31 cellular contexts compared by ENCODE assay signal in genomic region chr4:114945616-114946015, GRCh38.
"Had no signal": no experiment of that assay in that cellular context is flagged by ENCODE, and none has a peak within 500 bp of the region (broad histone marks: within the 10 kb centered on the region; RNA-seq: fewer than 3 reads in every experiment).

No MANE protein-coding gene starts in this region.

- H3K9me3 ChIP-seq: adrenal gland, ascending aorta, body of pancreas, breast epithelium had no signal

- DNase-seq: activated effector memory CD4-positive, alpha-beta T cell treated with anti-CD3 and anti-CD28 coated beads, Interleukin-2, amount 50 U/mL, for 16 hours; activated effector memory CD4-positive, alpha-beta T cell treated with Interleukin-2 at 50 U/mL for 16 hours; activated gamma-delta T cell; activated gamma-delta T cell treated with Interleukin-2 at 50 U/mL for 16 hours; activated naive CD4-positive, alpha-beta T cell; activated naive CD4-positive, alpha-beta T cell treated with anti-CD3 and anti-CD28 coated beads for 36 hours; activated naive CD4-positive, alpha-beta T cell treated with anti-CD3 and anti-CD28 coated beads, Interleukin-2, amount 10 ng/mL, durations not matched to agents 7 days and 5 days; activated naive CD4-positive, alpha-beta T cell treated with anti-CD3 and anti-CD28 coated beads, Interleukin-2, amount 50 U/mL, for 16 hours; activated naive CD4-positive, alpha-beta T cell treated with Interleukin-2 at 50 U/mL for 16 hours; activated naive CD8-positive, alpha-beta T cell treated with anti-CD3 and anti-CD28 coated beads for 36 hours; activated naive CD8-positive, alpha-beta T cell treated with anti-CD3 and anti-CD28 coated beads, Interleukin-2, amount 10 ng/mL, durations not matched to agents 7 days and 5 days; activated naive CD8-positive, alpha-beta T cell treated with anti-CD3 and anti-CD28 coated beads, Interleukin-2, amount 50 U/mL, for 24 hours; activated T-cell treated with anti-CD3 and anti-CD28 coated beads, Interleukin-2, amount 50 U/mL, for 24 hours; activated T-cell treated with anti-CD3 and anti-CD28 coated beads, Interleukin-2, amount 50 U/mL, for 4 hours; activated T-cell treated with anti-CD3 and anti-CD28 coated beads, Interleukin-2, amount 50 U/mL, for 48 hours; activated T-cell treated with anti-CD3 and anti-CD28 coated beads, Interleukin-2, amount 50 U/mL, for 72 hours; adrenal gland; amniotic stem cell; amygdala; anterior cingulate cortex; aorta; body of pancreas; brain microvascular endothelial cell; caudate nucleus; central memory CD4-positive, alpha-beta T cell; cerebellar nuclear complex had no signal

- H3K4me1 ChIP-seq: adrenal gland, ascending aorta, body of pancreas, breast epithelium had no signal

- H3K27ac ChIP-seq: adrenal gland, ascending aorta, body of pancreas, brain microvascular endothelial cell, breast epithelium, cardiac muscle cell had no signal

- H3K4me3 ChIP-seq: adrenal gland, ascending aorta, body of pancreas, breast epithelium, cardiac muscle cell had no signal

- H3K36me3 ChIP-seq: adrenal gland, ascending aorta, brain microvascular endothelial cell, breast epithelium, cardiac muscle cell had no signal

- ATAC-seq: activated naive CD4-positive, alpha-beta T cell treated with anti-CD3 and anti-CD28 coated beads, Interleukin-2, amount 50 U/mL, for 72 hours; activated naive CD8-positive, alpha-beta T cell treated with anti-CD3 and anti-CD28 coated beads, Interleukin-2, amount 50 U/mL, for 24 hours; activated T-cell treated with anti-CD3 and anti-CD28 coated beads, Interleukin-2, amount 50 U/mL, for 4 hours; activated T-cell treated with anti-CD3 and anti-CD28 coated beads, Interleukin-2, amount 50 U/mL, for 72 hours; activated T-helper 17 cell treated with anti-CD3 and anti-CD28 coated beads, Interleukin-2, amount 50 U/mL, for 72 hours; body of pancreas had no signal
